ENCODE assay signal across 8 cellular contexts in the genomic region with DNA sequence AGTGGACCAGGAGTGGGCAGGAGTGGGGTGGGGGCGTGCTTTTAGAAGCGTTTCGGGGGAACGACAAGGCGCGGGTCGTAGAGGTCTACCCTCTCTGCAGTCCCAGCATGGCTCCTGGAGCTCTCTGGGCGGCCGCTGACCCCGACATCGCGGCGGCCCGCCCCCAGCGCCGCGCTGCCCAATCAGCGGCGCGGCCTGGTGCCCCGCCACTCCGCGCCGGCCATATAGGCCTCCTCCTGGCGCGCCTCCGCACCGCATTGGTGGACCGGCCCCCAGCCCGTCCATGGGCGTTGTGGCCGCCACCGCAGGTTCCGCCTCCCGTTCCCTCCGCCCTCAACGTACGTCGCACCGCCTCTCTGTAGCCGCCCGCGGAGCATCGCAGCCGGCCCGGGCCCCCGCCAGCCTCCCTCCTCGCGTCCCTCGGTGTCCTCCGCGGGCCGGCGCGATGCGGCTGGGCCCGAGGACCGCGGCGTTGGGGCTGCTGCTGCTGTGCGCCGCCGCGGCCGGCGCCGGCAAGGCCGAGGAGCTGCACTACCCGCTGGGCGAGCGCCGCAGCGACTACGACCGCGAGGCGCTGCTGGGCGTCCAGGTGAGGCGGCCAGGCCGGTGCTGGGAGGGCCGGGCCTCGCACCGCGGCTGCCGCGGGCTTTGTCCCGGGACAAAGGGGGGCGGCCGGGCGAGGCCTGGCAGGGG. TPM values are rescaled to one million over a fixed set of nuclear protein-coding genes. Genes with fewer than 3 reads are reported as not detected.
DNase-seq lines count a peak whose midpoint lies in the region; ATAC-seq and TF ChIP-seq lines count a peak whose summit lies in the region.

A gene with protein sequence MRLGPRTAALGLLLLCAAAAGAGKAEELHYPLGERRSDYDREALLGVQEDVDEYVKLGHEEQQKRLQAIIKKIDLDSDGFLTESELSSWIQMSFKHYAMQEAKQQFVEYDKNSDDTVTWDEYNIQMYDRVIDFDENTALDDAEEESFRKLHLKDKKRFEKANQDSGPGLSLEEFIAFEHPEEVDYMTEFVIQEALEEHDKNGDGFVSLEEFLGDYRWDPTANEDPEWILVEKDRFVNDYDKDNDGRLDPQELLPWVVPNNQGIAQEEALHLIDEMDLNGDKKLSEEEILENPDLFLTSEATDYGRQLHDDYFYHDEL (plus strand): TSS at position 353 of the 693 bp plus-strand sequence. CDS start 93 bp downstream, at position 446.

- ATAC-seq in HG02678 (IDR thresholded peaks at IDR 0.05; ENCODE audit: unreplicated experiment) (peak; percentile 98), omental fat pad (ENCODE audit: low FRiP score) (peak; percentile 100)

- peaks cover 32% of the 10 kb centered on the region for H3K4me1 Mint-ChIP-seq in activated naive CD8-positive, alpha-beta T cell (ENCODE audit: low read depth)

- no peaks in the 10 kb centered on the region for H3K27me3 Mint-ChIP-seq in activated naive CD8-positive, alpha-beta T cell

- no peaks in the 10 kb centered on the region for H3K9me3 Mint-ChIP-seq in activated naive CD8-positive, alpha-beta T cell (ENCODE audit: low read depth)

- H3K27ac ChIP-seq in temporal lobe (ENCODE audit: low read depth, low read length), result peak within 1 kb of the TSS; percentile 92

- DNase-seq in GM12864 (ENCODE audit: low read depth) (peak; percentile 72), NCI-H1105 treated with DMSO at 0.1 percent for 48 hours (lab: John Stamatoyannopoulos, UW) (peak; percentile 88), SKM-1 treated with dmso at 0.1 percent for 144 hours (lab: John Stamatoyannopoulos, UW; ENCODE audit: unreplicated experiment) (peak; percentile 94), glomerular visceral epithelial cell (ENCODE audit: extremely low spot score) (peak; percentile 96), omental fat pad (ENCODE audit: low spot score) (peak; percentile 58)

- TF ChIP-seq CTCF in GM12864 (IDR thresholded peaks at IDR 0.05; ENCODE audit: low read depth, low read length, missing control alignments), result no peak
- no peak for TF ChIP-seq CTCF in omental fat pad (IDR thresholded peaks at IDR 0.05)

- H3K27ac Mint-ChIP-seq in activated naive CD8-positive, alpha-beta T cell, result peak within 1 kb of the TSS; percentile 91

- H3K4me3 ChIP-seq in GM12864 (ENCODE audit: low read depth, low read length), result peak within 1 kb of the TSS; percentile 86

- H3K36me3 Mint-ChIP-seq in activated naive CD8-positive, alpha-beta T cell, result peaks cover 7% of the 10 kb centered on the region

- peak within 1 kb of the TSS; percentile 97 for H3K4me3 Mint-ChIP-seq in activated naive CD8-positive, alpha-beta T cell

RNA-seq across cellular contexts. Expression of the gene that starts here (rescaled TPM):
- 10 to 100 TPM; 26.0 to 43.0 (median 33.0) TPM for total RNA-seq in omental fat pad
- total RNA-seq in temporal lobe, result 69.6 TPM

Comparison
In these comparisons a context has a peak if more than half of its experiments do, and no peak if none do; other contexts are left out.
1. Peak in every context shown above with its lines: DNase-seq, ATAC-seq, H3K4me3 ChIP-seq and H3K27ac ChIP-seq.